ENCODE assay signal across 14 cellular contexts in the genomic region with DNA sequence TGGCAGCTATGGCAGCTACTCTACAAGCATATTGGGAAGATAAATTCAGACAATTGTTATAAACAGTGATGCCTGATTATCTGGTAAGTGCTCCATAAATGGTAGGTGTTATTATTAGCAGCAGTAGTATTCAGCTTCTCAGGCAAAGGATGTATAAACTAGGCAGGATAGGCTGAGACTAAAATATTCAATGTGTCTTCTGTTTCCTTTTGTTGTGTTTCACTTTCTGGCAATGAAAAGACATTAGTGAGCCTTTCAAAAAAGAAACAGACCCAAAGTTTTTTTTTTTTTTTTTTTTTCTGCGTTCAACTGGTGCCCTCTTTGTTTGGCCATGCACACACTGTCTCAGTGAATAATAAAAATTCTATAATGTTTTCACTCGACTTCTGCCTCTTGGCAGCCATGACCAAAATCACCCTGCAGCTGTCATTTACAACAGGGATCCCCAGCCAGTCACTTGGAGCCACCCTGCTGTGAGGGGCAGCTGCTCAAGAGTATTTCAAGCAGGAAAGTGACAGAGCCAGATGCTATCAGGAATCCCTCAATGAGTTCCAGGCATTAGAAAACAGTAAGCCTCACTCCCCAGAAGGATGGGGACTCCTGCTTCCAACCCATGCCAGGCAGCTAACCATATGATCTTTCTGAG. TPM values are rescaled to one million over a fixed set of nuclear protein-coding genes. Genes with fewer than 3 reads are reported as not detected.
A peak's percentile ranks its signal among the peaks of the same experiment; 100 is the strongest.
DNase-seq lines count a peak whose midpoint lies in the region; ATAC-seq, FAIRE-seq and TF ChIP-seq lines count a peak whose summit lies in the region.
"Had no signal": no experiment of that assay in that cellular context is flagged by ENCODE, and none has a peak within 500 bp of the region (broad histone marks: within the 10 kb centered on the region; RNA-seq: fewer than 3 reads in every experiment).

No MANE protein-coding gene starts in this region.

- H3K9me3 ChIP-seq in CD8-positive, alpha-beta T cell (ENCODE audit: low read length): no peaks in the 10 kb centered on the region

- H3K27me3 Mint-ChIP-seq in neural crest cell (ENCODE audit: low read depth): no peaks in the 10 kb centered on the region
- no peaks in the 10 kb centered on the region for H3K27me3 Mint-ChIP-seq in CD8-positive, alpha-beta T cell (ENCODE audit: low read depth)
- H3K27me3 Mint-ChIP-seq: activated naive CD8-positive, alpha-beta T cell treated with anti-CD3 and anti-CD28 coated beads, Interleukin-2, amount 10 ng/mL, durations not matched to agents 7 days and 5 days; B cell had no signal

- H3K4me3 ChIP-seq in astrocyte of the spinal cord (ENCODE audit: low read depth, low read length): no peak overlapping the region
- H3K4me3 ChIP-seq in CD8-positive, alpha-beta T cell (ENCODE audit: low read depth, low read length): no peak overlapping the region

- CTCF ChIA-PET in CD8-positive, alpha-beta T cell (lab: Charles Lee): no interaction called here

- H3K4me1 ChIP-seq in CD8-positive, alpha-beta T cell (ENCODE audit: insufficient read depth, low read length): no peaks in the 10 kb centered on the region

- in situ Hi-C loops in astrocyte of the spinal cord (cut with HindIII; ENCODE audit: low sequenced_read_pairs): no loop called here

- ATAC-seq in CD8-positive, alpha-beta T cell: no peak

- peaks cover 4% of the 10 kb centered on the region for H3K9me3 Mint-ChIP-seq in neural crest cell
- H3K9me3 Mint-ChIP-seq in CD8-positive, alpha-beta T cell: no peaks in the 10 kb centered on the region

- peak overlapping the region; percentile 66 for H3K27ac Mint-ChIP-seq in neural crest cell (ENCODE audit: unreplicated experiment)
- no peak overlapping the region for H3K27ac Mint-ChIP-seq in CD8-positive, alpha-beta T cell
- H3K27ac Mint-ChIP-seq: activated naive CD8-positive, alpha-beta T cell treated with anti-CD3 and anti-CD28 coated beads, Interleukin-2, amount 10 ng/mL, durations not matched to agents 7 days and 5 days; B cell had no signal

- H3K36me3 ChIP-seq in CD8-positive, alpha-beta T cell (ENCODE audit: insufficient read depth, low read length): no peaks in the 10 kb centered on the region

- H3K27ac ChIP-seq in CD8-positive, alpha-beta T cell (ENCODE audit: low read depth, low read length): no peak overlapping the region

- intact Hi-C loops in CD8-positive, alpha-beta T cell (cut with DNase I, micrococcal nuclease): no loop called here

- FAIRE-seq in RCC 7860 (lab: Jason Lieb, UNC): no peak

- peaks cover 33% of the 10 kb centered on the region for H3K4me1 Mint-ChIP-seq in neural crest cell
- H3K4me1 Mint-ChIP-seq in CD8-positive, alpha-beta T cell (ENCODE audit: low read depth): no peaks in the 10 kb centered on the region
- H3K4me1 Mint-ChIP-seq: activated naive CD8-positive, alpha-beta T cell treated with anti-CD3 and anti-CD28 coated beads, Interleukin-2, amount 10 ng/mL, durations not matched to agents 7 days and 5 days; B cell had no signal

- H3K36me3 Mint-ChIP-seq in neural crest cell (ENCODE audit: low read depth): no peaks in the 10 kb centered on the region
- H3K36me3 Mint-ChIP-seq in CD8-positive, alpha-beta T cell: no peaks in the 10 kb centered on the region
- H3K36me3 Mint-ChIP-seq: activated naive CD8-positive, alpha-beta T cell treated with anti-CD3 and anti-CD28 coated beads, Interleukin-2, amount 10 ng/mL, durations not matched to agents 7 days and 5 days had no signal

- TF ChIP-seq CTCF in astrocyte of the spinal cord (IDR thresholded peaks at IDR 0.05; ENCODE audit: low read depth, low read length) (no peak), neural crest cell (conservative IDR thresholded peaks at IDR 0.05) (no peak)
- no peak for TF ChIP-seq CTCF in CD8-positive, alpha-beta T cell (IDR thresholded peaks at IDR 0.05)

- H3K4me3 Mint-ChIP-seq in neural crest cell: no peak overlapping the region
- H3K4me3 Mint-ChIP-seq in CD8-positive, alpha-beta T cell: no peak overlapping the region
- H3K4me3 Mint-ChIP-seq: activated naive CD8-positive, alpha-beta T cell treated with anti-CD3 and anti-CD28 coated beads, Interleukin-2, amount 10 ng/mL, durations not matched to agents 7 days and 5 days; B cell had no signal

- POLR2A ChIA-PET in CD8-positive, alpha-beta T cell (lab: Charles Lee): no interaction called here

- DNase-seq in DMS79 treated with DMSO at 0.1 percent for 48 hours (lab: John Stamatoyannopoulos, UW) (peak; percentile 42), NCI-H2171 treated with DMSO at 0.1 percent for 48 hours (lab: John Stamatoyannopoulos, UW) (peak; percentile 94), astrocyte of the spinal cord (ENCODE audit: low read depth, low spot score) (peak; percentile 6), neural crest cell (ENCODE audit: low read depth, low spot score) (peak; percentile 11), DMS53 (lab: John Stamatoyannopoulos, UW) (no peak), RCC 7860 (ENCODE audit: low spot score) (no peak), NCI-H146 treated with DMSO at 0.1 percent for 48 hours (lab: John Stamatoyannopoulos, UW; ENCODE audit: unreplicated experiment) (no peak)
- DNase-seq in CD8-positive, alpha-beta T cell: no peak
- DNase-seq: activated CD4-positive, alpha-beta T cell treated with anti-CD3 and anti-CD28 coated beads, Interleukin-2, amount 50 U/mL, for 4 hours; activated naive CD8-positive, alpha-beta T cell treated with anti-CD3 and anti-CD28 coated beads, Interleukin-2, amount 10 ng/mL, durations not matched to agents 7 days and 5 days; effector CD4-positive, alpha-beta T cell; mammary epithelial cell; NCI-H1436 had no signal

- H3K27me3 ChIP-seq in CD8-positive, alpha-beta T cell (ENCODE audit: insufficient read depth, low read length): no peaks in the 10 kb centered on the region

RNA-seq across cellular contexts. Expression of a gene that starts 44.0 kb away (rescaled TPM):
- 24.9 and 25.5 TPM in 2 replicates for total RNA-seq in neural crest cell
- 10 to 100 TPM; 57.6 to 60.8 TPM for total RNA-seq in CD8-positive, alpha-beta T cell

Comparison
In these comparisons a context has a peak if more than half of its experiments do, and no peak if none do; other contexts are left out.
1. DNase-seq: peak in DMS79 treated with DMSO at 0.1 percent for 48 hours (single experiment), NCI-H2171 treated with DMSO at 0.1 percent for 48 hours (single experiment), astrocyte of the spinal cord (single experiment) and neural crest cell (single experiment); none in DMS53 (single experiment), RCC 7860 (single experiment), CD8-positive, alpha-beta T cell (0 of 7) and NCI-H146 treated with DMSO at 0.1 percent for 48 hours (single experiment).